ENCODE assay signal across 8 cellular contexts in the genomic region with DNA sequence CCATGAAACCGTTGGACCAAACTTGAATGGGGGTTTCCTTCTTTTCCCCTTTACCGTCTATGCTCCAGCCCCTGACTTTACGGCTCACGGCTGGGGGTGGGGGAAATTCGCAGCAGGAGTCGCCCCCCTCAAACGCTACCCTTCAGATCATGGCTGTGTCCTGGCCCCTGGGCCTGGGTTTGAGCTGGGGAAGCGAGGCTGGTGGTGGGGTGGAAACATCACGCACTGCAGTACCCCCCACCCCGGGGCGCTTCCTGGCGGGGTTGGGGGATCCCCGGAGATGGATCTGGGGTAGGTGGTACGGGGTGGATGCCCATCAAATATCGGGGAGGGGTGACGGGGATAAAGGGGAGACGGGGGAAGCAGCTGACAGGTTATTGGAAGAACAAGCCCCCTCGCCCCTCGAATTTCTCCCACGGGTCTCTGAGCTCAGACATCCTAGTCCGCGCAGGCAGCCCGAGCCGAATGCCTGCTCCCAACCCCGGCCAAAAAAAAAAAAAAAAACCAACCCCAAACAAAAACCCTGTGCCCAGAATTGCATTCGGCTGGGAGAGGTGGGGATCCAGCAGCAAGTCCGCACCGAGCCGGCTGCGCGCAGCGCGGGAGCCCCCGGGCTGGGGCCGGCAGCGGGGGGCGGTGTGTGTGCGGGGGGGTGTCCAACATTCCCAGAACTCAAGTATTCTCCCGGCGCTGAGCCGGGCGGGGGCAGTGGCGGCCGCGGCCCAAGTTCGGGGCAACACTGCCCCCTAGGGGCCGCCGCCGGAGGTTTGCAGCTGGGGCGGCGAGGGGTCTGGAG. TPM values are rescaled to one million over a fixed set of nuclear protein-coding genes. Genes with fewer than 3 reads are reported as not detected.
DNase-seq lines count a peak whose midpoint lies in the region; ATAC-seq, FAIRE-seq and TF ChIP-seq lines count a peak whose summit lies in the region.

No MANE protein-coding gene starts in this region.

- H3K4me2 ChIP-seq in A549 = peak overlapping the region; percentile 77

- peak overlapping the region; percentile 84 to 99 for H3K27ac ChIP-seq in A549

- 2% methylated on average over 15 of the region's 51 CpGs for WGBS in A549 (ENCODE audit: missing lambda C conversion rate)

- TF ChIP-seq RAD21 in A549 (conservative IDR thresholded peaks at IDR 0.05 in 1 of 2, IDR thresholded peaks at IDR 0.05 in 1 of 2) = peak; percentile 75 to 96

- peak overlapping the region; percentile 71 to 92 for H3K4me3 Mint-ChIP-seq in effector memory CD8-positive, alpha-beta T cell
- H3K4me3 Mint-ChIP-seq in memory B cell = peak overlapping the region; percentile 88

- peaks cover 7 to 17% of the 10 kb centered on the region in 2 donors for H3K27me3 Mint-ChIP-seq in effector memory CD8-positive, alpha-beta T cell
- peaks cover 12% of the 10 kb centered on the region for H3K27me3 Mint-ChIP-seq in memory B cell

- peak; percentile 68 to 91 for DNase-seq in A549 (ENCODE audit: low read depth in 1 of 2, low spot score in 1 of 2)
- peak; percentile 74 to 89 for DNase-seq in NCI-H526 (lab: John Stamatoyannopoulos, UW)
- peak; percentile 93 for DNase-seq in activated CD8-positive, alpha-beta memory T cell treated with anti-CD3 and anti-CD28 coated beads for 24 hours
- peak; percentile 68 to 75 (median 69) for DNase-seq in effector memory CD8-positive, alpha-beta T cell
- DNase-seq in memory B cell (ENCODE audit: low spot score in 2 of 2) = peak; percentile 74 to 88
- DNase-seq in stimulated activated CD4-positive, alpha-beta T cell treated with anti-CD3 and anti-CD28 coated beads, TNF-alpha, amount 100 ng/mL, for 4 hours (ENCODE audit: low read depth in 3 of 3) = peak; percentile 46 to 62 (median 52)

- H3K36me3 Mint-ChIP-seq in effector memory CD8-positive, alpha-beta T cell (ENCODE audit: insufficient read depth) = peaks cover 12% of the 10 kb centered on the region
- no peaks in the 10 kb centered on the region for H3K36me3 Mint-ChIP-seq in memory B cell

- H3K9me3 ChIP-seq in A549 = no peaks in the 10 kb centered on the region

- no peaks in the 10 kb centered on the region for H3K9me3 Mint-ChIP-seq in effector memory CD8-positive, alpha-beta T cell
- no peaks in the 10 kb centered on the region for H3K9me3 Mint-ChIP-seq in memory B cell

- H3K4me1 ChIP-seq in A549 = peaks cover 10% of the 10 kb centered on the region

- peak; percentile 88 for TF ChIP-seq CTCF in A549 (IDR thresholded peaks at IDR 0.05)

- POLR2A ChIA-PET in A549 (lab: Yijun Ruan, JAX) = interaction anchor here (0.9 to 1.5 kb wide), 4 partner anchors 80 to 368 kb away, joined by 3 to 17 read pairs (median 4); partner anchors contain the start of genes CYB5RL, MRPL37 and SSBP3

- no peak for TF ChIP-seq POLR2A in A549 (IDR thresholded peaks at IDR 0.05; ENCODE audit: low read length)

- CTCF ChIA-PET in A549 (lab: Yijun Ruan, JAX) = interaction anchor here (0.5 to 3.1 kb wide), 49 partner anchors 8 to 918 kb away, joined by 3 to 36 read pairs (median 3); partner anchors contain the start of genes CYB5RL, MRPL37 and SSBP3

- H3K4me1 Mint-ChIP-seq in effector memory CD8-positive, alpha-beta T cell (ENCODE audit: low read depth in 2 of 2) = peaks cover 37 to 39% of the 10 kb centered on the region in 2 donors
- peaks cover 14% of the 10 kb centered on the region for H3K4me1 Mint-ChIP-seq in memory B cell

- no peak for TF ChIP-seq EP300 in A549 (IDR thresholded peaks at IDR 0.05)

- peak overlapping the region; percentile 80 to 86 for H3K27ac Mint-ChIP-seq in effector memory CD8-positive, alpha-beta T cell
- no peak overlapping the region for H3K27ac Mint-ChIP-seq in memory B cell

- peak overlapping the region; percentile 61 for H3K4me3 ChIP-seq in A549

- no peak for FAIRE-seq in A549 (lab: Jason Lieb, UNC)

- ATAC-seq in A549 (peak; percentile 79 to 92), GM18498 (IDR thresholded peaks at IDR 0.05; ENCODE audit: unreplicated experiment) (peak; percentile 68), HG03342 (IDR thresholded peaks at IDR 0.05; ENCODE audit: unreplicated experiment) (peak; percentile 61), memory B cell (ENCODE audit: low read depth) (peak; percentile 81)
- ATAC-seq in effector memory CD8-positive, alpha-beta T cell (replicated peaks) = peak; percentile 67

TF ChIP-seq in A549, 52 proteins besides CTCF, POLR2A, EP300 and RAD21:
- TF ChIP-seq NR3C1 (IDR thresholded peaks at IDR 0.05) (no peak), SMC3 (IDR thresholded peaks at IDR 0.05) (peak; percentile 88), PHF8 (IDR thresholded peaks at IDR 0.05; ENCODE audit: borderline replicate concordance, low read depth) (0 out of 2 replicates have a peak, but pooled peaks have one; percentile 15)

RNA-seq across cellular contexts. Expression of gene ACOT11, which starts 59.0 kb away (rescaled TPM):
- 1.7 and 2.0 TPM in 2 replicates for polyA plus RNA-seq in A549 (2011; rRNA removed)
- 2.2 and 2.8 TPM in 2 replicates for polyA plus RNA-seq in A549 (2012; cell fraction: cytosol; rRNA removed)
- polyA plus RNA-seq in A549 (2012; cell fraction: nucleus; rRNA removed) = 7.0 and 9.9 TPM in 2 replicates
- polyA plus RNA-seq in A549 (2017; fragmentation: RNase III; extraction: RNeasy Plus Mini Kit Qiagen cat#74134 plus additional on column Dnase treatment) = 1.5 to 1.8 TPM (median 1.7 TPM) in 3 replicates
- 2.6 and 2.8 TPM in 2 replicates for polyA minus RNA-seq in A549 (2011; rRNA and poly(A)+ RNA removed)

Comparison
In these comparisons a context has a peak if more than half of its experiments do, and no peak if none do; other contexts are left out.
1. Peak in every context shown above with its lines: DNase-seq, ATAC-seq, H3K4me3 ChIP-seq and H3K27ac ChIP-seq.